Comparison of ENCODE assay signal across 8 cellular contexts in the genomic region with DNA sequence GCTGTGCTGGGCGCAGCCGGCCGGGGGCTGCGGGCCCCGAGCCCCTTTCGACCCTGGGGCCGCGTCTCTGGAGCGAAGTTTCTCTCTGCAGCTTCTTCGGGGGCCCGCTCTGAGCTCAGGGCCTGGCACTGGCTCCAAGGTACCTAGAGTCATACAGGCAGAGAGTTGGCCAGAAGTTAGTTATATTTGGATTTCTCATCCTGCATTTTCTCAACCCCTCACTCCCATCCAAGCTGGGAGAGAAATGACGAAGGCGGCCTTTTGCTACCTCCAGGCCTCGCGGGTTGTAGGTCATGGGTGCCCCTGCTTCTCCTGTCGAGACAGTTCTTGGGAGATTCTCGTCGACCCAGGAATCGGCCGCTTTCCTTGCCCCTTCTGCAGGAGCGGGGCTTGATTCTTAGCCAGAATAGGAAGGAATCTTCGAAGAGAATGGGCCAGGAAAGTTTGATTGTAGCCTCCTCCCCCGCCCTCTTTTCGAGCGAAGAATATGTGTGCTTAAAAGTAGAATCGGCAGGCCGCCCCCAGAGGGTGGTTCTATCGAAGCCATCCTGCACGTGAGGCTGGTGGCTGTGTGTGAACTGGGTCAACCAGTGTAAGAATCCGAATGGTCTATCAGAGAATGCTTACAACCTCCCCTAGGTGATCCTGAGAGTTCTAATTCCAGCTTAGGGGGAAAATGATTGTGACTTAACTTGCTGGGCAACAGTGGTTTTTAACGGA. TPM values are rescaled to one million over a fixed set of nuclear protein-coding genes. Genes with fewer than 3 reads are reported as not detected.
DNase-seq lines count a peak whose midpoint lies in the region; ATAC-seq and TF ChIP-seq lines count a peak whose summit lies in the region.

No MANE protein-coding gene starts in this region.

- WGBS in IMR-90 (ENCODE audit: extremely low coverage in 2 of 2, insufficient read length in 1 of 2), 2 experiments: 4% methylated on average over 13 of the region's 31 CpGs; no CpG with 5 or more reads in 1 of the 2 experiments

- H4K20me1 ChIP-seq in IMR-90 (ENCODE audit: insufficient read depth, low read length): peaks cover 53% of the 10 kb centered on the region

- DNase-seq in AG08395 (ENCODE audit: low spot score) (peak; percentile 18), IMR-90 (no peak), foreskin keratinocyte (peak in 1 of 2 donors; percentile 13), gastrocnemius medialis (no peak)
- peak; percentile 54 to 55 for DNase-seq in activated T-cell treated with anti-CD3 and anti-CD28 coated beads, Interleukin-2, amount 50 U/mL, for 48 hours

- TF ChIP-seq RAD21 in IMR-90 (IDR thresholded peaks at IDR 0.05; ENCODE audit: low read length): no peak

- H3K27me3 ChIP-seq in IMR-90 (ENCODE audit: control insufficient read depth, insufficient read depth, low read length): no peaks in the 10 kb centered on the region
- H3K27me3 ChIP-seq in foreskin keratinocyte: no peaks in the 10 kb centered on the region
- no peaks in the 10 kb centered on the region for H3K27me3 ChIP-seq in gastrocnemius medialis

- peak overlapping the region; percentile 38; the same call in 1 of the 2 replicates for H3K4ac ChIP-seq in IMR-90 (ENCODE audit: low read depth, low read length)

- intact Hi-C loops in IMR-90 (cut with micrococcal nuclease): loop anchor here (2.0 kb wide), 1 partner anchor 23 kb away; a partner anchor contains a TSS
- intact Hi-C loops in gastrocnemius medialis (cut with DNase I; ENCODE audit: low total_unique reads): loop anchor here (2.0 to 5.0 kb wide), 5 partner anchors 23 to 217 kb away; a partner anchor contains a TSS

- H3K4me3 ChIP-seq in IMR-90 (ENCODE audit: insufficient read depth, low read depth, low read length): peak overlapping the region; percentile 86
- peak overlapping the region; percentile 61 to 90 (median 76) for H3K4me3 ChIP-seq in gastrocnemius medialis

- H4K5ac ChIP-seq in IMR-90 (ENCODE audit: low read depth, low read length): peak overlapping the region; percentile 39

- no peak overlapping the region for H3K18ac ChIP-seq in IMR-90 (ENCODE audit: low read depth, low read length)

- H4K8ac ChIP-seq in IMR-90 (ENCODE audit: low read depth in 2 of 2, low read length in 2 of 2): peak overlapping the region in 1 of 2 experiments; percentile 44; a peak in 2 of 4 replicates

- peak overlapping the region; percentile 70 for H3K23ac ChIP-seq in IMR-90 (ENCODE audit: low read depth, low read length)

- H3K9me1 ChIP-seq in IMR-90 (ENCODE audit: insufficient read depth, low read length): peaks cover 18% of the 10 kb centered on the region

- dilution Hi-C loops in IMR-90 (cut with HindIII; ENCODE audit: low sequenced_read_pairs, unreplicated experiment): no loop called here

- TF ChIP-seq CTCF in IMR-90 (conservative IDR thresholded peaks at IDR 0.05; ENCODE audit: low read depth, low read length): no peak
- TF ChIP-seq CTCF in foreskin keratinocyte (conservative IDR thresholded peaks at IDR 0.05): no peak
- no peak for TF ChIP-seq CTCF in gastrocnemius medialis (IDR thresholded peaks at IDR 0.05 in 4 of 5, conservative IDR thresholded peaks at IDR 0.05 in 1 of 5)

- TF ChIP-seq POLR2A in IMR-90 (IDR thresholded peaks at IDR 0.05; ENCODE audit: low read depth, low read length) (no peak), gastrocnemius medialis (IDR thresholded peaks at IDR 0.05) (no peak)

- peak overlapping the region; percentile 17; the same call in 1 of the 2 replicates for H3K56ac ChIP-seq in IMR-90 (ENCODE audit: extremely low read depth, insufficient read depth, low read length)

- H3K14ac ChIP-seq in IMR-90 (replicated peaks; ENCODE audit: low read depth, low read length): peak overlapping the region; percentile 30; the same call in 1 of the 2 replicates

- POLR2A ChIA-PET in IMR-90 (lab: Charles Lee; ENCODE audit: unreplicated experiment): no interaction called here

- H3K79me1 ChIP-seq in IMR-90 (ENCODE audit: low read depth in 1 of 2, low read length in 2 of 2): peaks cover 26 to 54% of the 10 kb centered on the region in 2 experiments

- no TSS peak for BruUV-seq in IMR-90 (replicated peaks; lab: Mats Ljungman, UMichigan)

- H4K91ac ChIP-seq in IMR-90 (ENCODE audit: insufficient read depth, low read depth, low read length): no peak overlapping the region

- H3K4me1 ChIP-seq in IMR-90 (ENCODE audit: control insufficient read depth, insufficient read depth, low read length): peaks cover 10% of the 10 kb centered on the region
- peaks cover 10% of the 10 kb centered on the region for H3K4me1 ChIP-seq in foreskin keratinocyte
- peaks cover 44 to 55% of the 10 kb centered on the region in 2 donors for H3K4me1 ChIP-seq in gastrocnemius medialis

- no peak overlapping the region for H2BK120ac ChIP-seq in IMR-90 (ENCODE audit: low read depth, low read length)

- H2AK9ac ChIP-seq in IMR-90 (replicated peaks; ENCODE audit: low read depth, low read length, poor library complexity): peak overlapping the region; percentile 92

- H3K9me3 ChIP-seq in IMR-90 (ENCODE audit: control insufficient read depth, insufficient read depth, low read length) (no peaks in the 10 kb centered on the region), gastrocnemius medialis (no peaks in the 10 kb centered on the region)

- no peak for ATAC-seq in IMR-90 (ENCODE audit: low read depth)
- no peak for ATAC-seq in foreskin keratinocyte
- no peak for ATAC-seq in gastrocnemius medialis
- no peak for ATAC-seq in GM18867 (IDR thresholded peaks at IDR 0.05; ENCODE audit: unreplicated experiment)
- no peak for ATAC-seq in HG03457 (IDR thresholded peaks at IDR 0.05; ENCODE audit: unreplicated experiment)
- no peak for ATAC-seq in HG02610 (IDR thresholded peaks at IDR 0.05; ENCODE audit: unreplicated experiment)

- no peak overlapping the region for H2BK20ac ChIP-seq in IMR-90 (ENCODE audit: low read depth, low read length)

- H2AFZ ChIP-seq in IMR-90 (replicated peaks; ENCODE audit: low read length, poor library complexity): peak overlapping the region; percentile 92

- peak overlapping the region; percentile 76 for H3K27ac ChIP-seq in IMR-90 (ENCODE audit: insufficient read depth, low read length)
- peak overlapping the region; percentile 38 for H3K27ac ChIP-seq in foreskin keratinocyte
- peak overlapping the region; percentile 86 to 93 (median 90) for H3K27ac ChIP-seq in gastrocnemius medialis

- peak overlapping the region; percentile 99 for H3K4me2 ChIP-seq in IMR-90 (ENCODE audit: low read depth, low read length)

- CTCF ChIA-PET in IMR-90 (lab: Yijun Ruan, JAX): interaction anchor here (1.9 kb wide), 1 partner anchor 38 kb away, joined by 6 read pairs; no protein-coding TSS in a partner anchor

- H3K9ac ChIP-seq in IMR-90 (ENCODE audit: low read depth, low read length): peak overlapping the region; percentile 84

- in situ Hi-C loops in IMR-90 (cut with MboI; ENCODE audit: low sequenced_read_pairs): no loop called here
- in situ Hi-C loops in gastrocnemius medialis (cut with MboI; ENCODE audit: low sequenced_read_pairs in 4 of 4): no loop called here

- H2BK15ac ChIP-seq in IMR-90 (ENCODE audit: low read depth, low read length): no peak overlapping the region

- peak overlapping the region; percentile 55 for H2BK5ac ChIP-seq in IMR-90 (ENCODE audit: low read depth, low read length, poor library complexity, severe bottlenecking)

- no peak overlapping the region; the same call in 1 of the 2 replicates for H2AK5ac ChIP-seq in IMR-90 (ENCODE audit: low read depth, low read length)

- H3K36me3 ChIP-seq in IMR-90 (ENCODE audit: control insufficient read depth, insufficient read depth, low read length) (no peaks in the 10 kb centered on the region), gastrocnemius medialis (no peaks in the 10 kb centered on the region)

TF ChIP-seq in IMR-90, 13 proteins besides CTCF, POLR2A, EP300 and RAD21 (continues in another document):
- TF ChIP-seq, protein P1, sequence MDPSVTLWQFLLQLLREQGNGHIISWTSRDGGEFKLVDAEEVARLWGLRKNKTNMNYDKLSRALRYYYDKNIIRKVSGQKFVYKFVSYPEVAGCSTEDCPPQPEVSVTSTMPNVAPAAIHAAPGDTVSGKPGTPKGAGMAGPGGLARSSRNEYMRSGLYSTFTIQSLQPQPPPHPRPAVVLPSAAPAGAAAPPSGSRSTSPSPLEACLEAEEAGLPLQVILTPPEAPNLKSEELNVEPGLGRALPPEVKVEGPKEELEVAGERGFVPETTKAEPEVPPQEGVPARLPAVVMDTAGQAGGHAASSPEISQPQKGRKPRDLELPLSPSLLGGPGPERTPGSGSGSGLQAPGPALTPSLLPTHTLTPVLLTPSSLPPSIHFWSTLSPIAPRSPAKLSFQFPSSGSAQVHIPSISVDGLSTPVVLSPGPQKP (IDR thresholded peaks at IDR 0.05; ENCODE audit: borderline replicate concordance, low read depth, low read length): no peak
- 0 out of 2 replicates have a peak, but pooled peaks have one; percentile 11 for TF ChIP-seq MXI1 (IDR thresholded peaks at IDR 0.05; ENCODE audit: borderline replicate concordance, low read depth, low read length)

RNA-seq across cellular contexts. Expression of a gene that starts 0.8 kb away (rescaled TPM):
- total RNA-seq in IMR-90 (2012; rRNA removed) (117 and 137 TPM in 2 replicates), foreskin keratinocyte (85.0 and 90.5 TPM in 2 replicates), gastrocnemius medialis (10 to 100 TPM; 46.5 to 89.4 (median 60.1) TPM)
- polyA plus RNA-seq in IMR-90 (2012; rRNA removed) (38.6 and 44.1 TPM in 2 replicates), foreskin keratinocyte (49.5 and 50.6 TPM in 2 replicates)
- 9.7 and 13.7 TPM in 2 replicates for polyA plus RNA-seq in IMR-90 (2012; cell fraction: cytosol; rRNA removed)
- 5.0 and 22.7 TPM in 2 replicates for polyA plus RNA-seq in IMR-90 (2012; cell fraction: nucleus; rRNA removed; ENCODE audit: low replicate concordance)

RNA-seq across cellular contexts. Expression of a gene that starts 22.5 kb away (rescaled TPM):
- total RNA-seq in IMR-90 (2012; rRNA removed): 8.4 and 10.3 TPM in 2 replicates
- 17.8 and 21.6 TPM in 2 replicates for polyA plus RNA-seq in IMR-90 (2012; rRNA removed)
- 11.0 and 15.5 TPM in 2 replicates for polyA plus RNA-seq in IMR-90 (2012; cell fraction: cytosol; rRNA removed)
- 12.2 and 19.9 TPM in 2 replicates for polyA plus RNA-seq in IMR-90 (2012; cell fraction: nucleus; rRNA removed; ENCODE audit: low replicate concordance)
- total RNA-seq in foreskin keratinocyte: 18.0 and 18.1 TPM in 2 replicates
- polyA plus RNA-seq in foreskin keratinocyte: 10.0 and 10.6 TPM in 2 replicates
- 1 to 10 TPM; 4.7 to 8.7 (median 7.8) TPM for total RNA-seq in gastrocnemius medialis

RNA-seq across cellular contexts. Expression of a gene that starts 37.9 kb away (rescaled TPM):
- total RNA-seq in IMR-90 (2012; rRNA removed) (2.9 and 3.1 TPM in 2 replicates), foreskin keratinocyte (5.9 and 6.2 TPM in 2 replicates), gastrocnemius medialis (100 to 1,000 TPM; 166 to 224 (median 200) TPM)
- polyA plus RNA-seq in IMR-90 (2012; rRNA removed) (5.5 and 6.5 TPM in 2 replicates), foreskin keratinocyte (6.6 and 6.9 TPM in 2 replicates)
- 3.2 and 7.1 TPM in 2 replicates for polyA plus RNA-seq in IMR-90 (2012; cell fraction: cytosol; rRNA removed)
- 16.8 and 39.0 TPM in 2 replicates for polyA plus RNA-seq in IMR-90 (2012; cell fraction: nucleus; rRNA removed; ENCODE audit: low replicate concordance)

RNA-seq across cellular contexts. Expression of a gene that starts 47.3 kb away (rescaled TPM):
- 0.54 and 0.83 TPM in 2 replicates for total RNA-seq in IMR-90 (2012; rRNA removed)
- 0.20 and 1.1 TPM in 2 replicates for polyA plus RNA-seq in IMR-90 (2012; rRNA removed)
- polyA plus RNA-seq in IMR-90 (2012; cell fraction: cytosol; rRNA removed): 0.87 and 0.98 TPM in 2 replicates
- 0.61 and 1.3 TPM in 2 replicates for polyA plus RNA-seq in IMR-90 (2012; cell fraction: nucleus; rRNA removed; ENCODE audit: low replicate concordance)
- total RNA-seq in foreskin keratinocyte: not detected in 2 replicates
- not detected in 2 replicates for polyA plus RNA-seq in foreskin keratinocyte
- total RNA-seq in gastrocnemius medialis: 1 to 10 TPM in 1 of 4 donors, under 1 TPM in 2, not detected in 1; 0.52 to 1.6 (median 0.62) TPM

Comparison
In these comparisons a context has a peak if more than half of its experiments do, and no peak if none do; other contexts are left out.
1. DNase-seq: peak in AG08395 (single experiment) and activated T-cell treated with anti-CD3 and anti-CD28 coated beads, Interleukin-2, amount 50 U/mL, for 48 hours (2 of 2); none in IMR-90 (single experiment) and gastrocnemius medialis (0 of 2).
2. H3K27ac ChIP-seq: peak in every context shown above with its lines; median percentile 90 in gastrocnemius medialis; 76 in IMR-90; 38 in foreskin keratinocyte.
3. RNA of a gene that starts 37.9 kb away (total RNA-seq): 166 to 224 TPM in gastrocnemius medialis; 5.9 to 6.2 TPM in foreskin keratinocyte and 2.9 to 3.1 TPM in IMR-90; every median in the first group is over 10 times any median in the second.